ENCODE assay signal across 1 cellular context in genomic region chr11:7630002-7630401, GRCh38.
TF ChIP-seq lines count a peak whose summit lies in the region.

No MANE protein-coding gene starts in this region.

TF ChIP-seq in HepG2, 621 proteins besides CTCF, POLR2A, EP300 and RAD21 (continued from another document):
- TF ChIP-seq GMEB1 (CRISPR knock-in tag; IDR thresholded peaks at IDR 0.05; ENCODE audit: borderline replicate concordance) (no peak), LCORL (IDR thresholded peaks at IDR 0.05) (no peak), LCORL (CRISPR knock-in tag; IDR thresholded peaks at IDR 0.05) (no peak), ZNF644 (CRISPR knock-in tag; IDR thresholded peaks at IDR 0.05; ENCODE audit: low read depth) (no peak), CERS6 (CRISPR knock-in tag; IDR thresholded peaks at IDR 0.05) (no peak), ZFP82 (CRISPR knock-in tag; IDR thresholded peaks at IDR 0.05; ENCODE audit: borderline replicate concordance) (no peak), PAX8 (CRISPR knock-in tag; IDR thresholded peaks at IDR 0.05; ENCODE audit: borderline replicate concordance) (no peak), RARG (CRISPR knock-in tag; IDR thresholded peaks at IDR 0.05; ENCODE audit: low read depth) (no peak), HOXA7 (CRISPR knock-in tag; IDR thresholded peaks at IDR 0.05) (no peak)
- TF ChIP-seq, protein P1, sequence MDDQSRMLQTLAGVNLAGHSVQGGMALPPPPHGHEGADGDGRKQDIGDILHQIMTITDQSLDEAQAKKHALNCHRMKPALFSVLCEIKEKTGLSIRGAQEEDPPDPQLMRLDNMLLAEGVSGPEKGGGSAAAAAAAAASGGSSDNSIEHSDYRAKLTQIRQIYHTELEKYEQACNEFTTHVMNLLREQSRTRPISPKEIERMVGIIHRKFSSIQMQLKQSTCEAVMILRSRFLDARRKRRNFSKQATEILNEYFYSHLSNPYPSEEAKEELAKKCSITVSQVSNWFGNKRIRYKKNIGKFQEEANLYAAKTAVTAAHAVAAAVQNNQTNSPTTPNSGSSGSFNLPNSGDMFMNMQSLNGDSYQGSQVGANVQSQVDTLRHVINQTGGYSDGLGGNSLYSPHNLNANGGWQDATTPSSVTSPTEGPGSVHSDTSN (CRISPR knock-in tag; IDR thresholded peaks at IDR 0.05; ENCODE audit: borderline replicate concordance): no peak
